In genomic region chr9:87189006-87189405, GRCh38 we compare ENCODE assay signal across 12 cellular contexts.
DNase-seq lines count a peak whose midpoint lies in the region; ATAC-seq and TF ChIP-seq lines count a peak whose summit lies in the region.
"Had no signal": no experiment of that assay in that cellular context is flagged by ENCODE, and none has a peak within 500 bp of the region (broad histone marks: within the 10 kb centered on the region; RNA-seq: fewer than 3 reads in every experiment).

No MANE protein-coding gene starts in this region.

- no peak overlapping the region for H3K4me3 Mint-ChIP-seq in chondrocyte (ENCODE audit: unreplicated experiment)
- no peak overlapping the region for H3K4me3 Mint-ChIP-seq in natural killer cell treated with Interleukin-12 subunit alpha and Interleukin-12 subunit beta and Interleukin-15 and Interleukin-18, amount 100 ng/mL, for 72 hours
- H3K4me3 Mint-ChIP-seq: CD4-positive, alpha-beta memory T cell; IgD-negative memory B cell had no signal

- no peaks in the 10 kb centered on the region for H3K27me3 Mint-ChIP-seq in chondrocyte (ENCODE audit: low read depth)
- peaks cover 23 to 53% of the 10 kb centered on the region in 2 donors for H3K27me3 Mint-ChIP-seq in natural killer cell treated with Interleukin-12 subunit alpha and Interleukin-12 subunit beta and Interleukin-15 and Interleukin-18, amount 100 ng/mL, for 72 hours

- ATAC-seq in HG03139 (IDR thresholded peaks at IDR 0.05; ENCODE audit: unreplicated experiment), result no peak
- ATAC-seq in natural killer cell treated with Interleukin-12 subunit alpha and Interleukin-12 subunit beta and Interleukin-15 and Interleukin-18, amount 100 ng/mL, for 72 hours, result no peak
- ATAC-seq: GM12878 had no signal

- no peaks in the 10 kb centered on the region for H3K36me3 Mint-ChIP-seq in chondrocyte (ENCODE audit: low read depth)
- H3K36me3 Mint-ChIP-seq in natural killer cell treated with Interleukin-12 subunit alpha and Interleukin-12 subunit beta and Interleukin-15 and Interleukin-18, amount 100 ng/mL, for 72 hours, result no peaks in the 10 kb centered on the region
- H3K36me3 Mint-ChIP-seq: CD4-positive, alpha-beta memory T cell had no signal

- DNase-seq in HCEC 1CT (peak; percentile 58), chondrocyte (ENCODE audit: low spot score) (no peak), iris pigment epithelial cell (ENCODE audit: low read depth) (peak; percentile 63), GM19238 (ENCODE audit: insufficient read length, low spot score) (no peak)
- DNase-seq in activated naive CD4-positive, alpha-beta T cell treated with anti-CD3 and anti-CD28 coated beads, Interleukin-2, amount 50 U/mL, for 16 hours, result no peak
- no peak for DNase-seq in natural killer cell treated with Interleukin-12 subunit alpha and Interleukin-12 subunit beta and Interleukin-15 and Interleukin-18, amount 100 ng/mL, for 72 hours (ENCODE audit: low spot score)
- DNase-seq: BE2C; CD4-positive, alpha-beta memory T cell; DMS79 had no signal

- H3K4me1 Mint-ChIP-seq in chondrocyte (ENCODE audit: low read depth), result peaks cover 66% of the 10 kb centered on the region
- no peaks in the 10 kb centered on the region for H3K4me1 Mint-ChIP-seq in natural killer cell treated with Interleukin-12 subunit alpha and Interleukin-12 subunit beta and Interleukin-15 and Interleukin-18, amount 100 ng/mL, for 72 hours (ENCODE audit: low read depth in 2 of 2)
- H3K4me1 Mint-ChIP-seq: CD4-positive, alpha-beta memory T cell; IgD-negative memory B cell had no signal

- TF ChIP-seq CTCF in chondrocyte (IDR thresholded peaks at IDR 0.05), result no peak

- no peaks in the 10 kb centered on the region for H3K9me3 Mint-ChIP-seq in chondrocyte (ENCODE audit: low read depth)
- H3K9me3 Mint-ChIP-seq in natural killer cell treated with Interleukin-12 subunit alpha and Interleukin-12 subunit beta and Interleukin-15 and Interleukin-18, amount 100 ng/mL, for 72 hours, result no peaks in the 10 kb centered on the region
- H3K9me3 Mint-ChIP-seq: IgD-negative memory B cell had no signal

- peak overlapping the region; percentile 9 for H3K27ac Mint-ChIP-seq in chondrocyte (ENCODE audit: unreplicated experiment)
- H3K27ac Mint-ChIP-seq in natural killer cell treated with Interleukin-12 subunit alpha and Interleukin-12 subunit beta and Interleukin-15 and Interleukin-18, amount 100 ng/mL, for 72 hours, result no peak overlapping the region
- H3K27ac Mint-ChIP-seq: CD4-positive, alpha-beta memory T cell; IgD-negative memory B cell had no signal

Comparison
In these comparisons a context has a peak if more than half of its experiments do, and no peak if none do; other contexts are left out.
1. DNase-seq: peak in HCEC 1CT (single experiment) and iris pigment epithelial cell (single experiment); none in chondrocyte (single experiment), activated naive CD4-positive, alpha-beta T cell treated with anti-CD3 and anti-CD28 coated beads, Interleukin-2, amount 50 U/mL, for 16 hours (single experiment), natural killer cell treated with Interleukin-12 subunit alpha and Interleukin-12 subunit beta and Interleukin-15 and Interleukin-18, amount 100 ng/mL, for 72 hours (single experiment) and GM19238 (single experiment).